ENCODE assay signal across 27 cellular contexts in the genomic region with DNA sequence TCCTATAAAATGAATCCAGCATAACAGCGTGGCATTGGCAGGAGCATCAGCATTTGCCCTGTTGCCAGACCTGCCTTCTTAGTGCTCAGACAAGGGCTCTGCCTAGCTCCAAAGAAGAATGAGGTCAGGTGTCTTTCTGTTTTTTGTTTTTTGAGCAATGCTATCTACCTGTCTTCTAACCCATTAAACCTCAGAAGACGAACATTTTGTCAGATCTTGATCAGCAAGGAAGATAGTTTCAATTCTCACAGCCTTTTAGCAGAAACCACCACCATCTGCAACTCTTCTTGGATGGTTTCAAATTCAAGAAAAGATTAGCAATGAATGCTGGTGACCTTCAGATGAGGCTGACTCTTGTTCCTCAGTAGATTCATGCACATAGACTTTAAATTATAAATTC.
A peak's percentile ranks its signal among the peaks of the same experiment; 100 is the strongest.
DNase-seq lines count a peak whose midpoint lies in the region; ATAC-seq, FAIRE-seq and TF ChIP-seq lines count a peak whose summit lies in the region.
"Had no signal": no experiment of that assay in that cellular context is flagged by ENCODE, and none has a peak within 500 bp of the region (broad histone marks: within the 10 kb centered on the region; RNA-seq: fewer than 3 reads in every experiment).

No MANE protein-coding gene starts in this region.

- intact Hi-C loops in activated CD4-positive, alpha-beta memory T cell treated with anti-CD3 and anti-CD28 coated beads for 36 hours (cut with micrococcal nuclease) = no loop called here
- intact Hi-C loops in vagina (cut with DNase I) = no loop called here

- no peak for FAIRE-seq in small intestine (lab: Jason Lieb, UNC)

- H3K27ac Mint-ChIP-seq in activated naive CD8-positive, alpha-beta T cell treated with anti-CD3 and anti-CD28 coated beads, Interleukin-2, amount 10 ng/mL, durations not matched to agents 7 days and 5 days = peak overlapping the region; percentile 88
- H3K27ac Mint-ChIP-seq in activated naive CD8-positive, alpha-beta T cell treated with anti-CD3 and anti-CD28 coated beads for 36 hours = no peak overlapping the region
- peak overlapping the region; percentile 64 for H3K27ac Mint-ChIP-seq in activated CD4-positive, alpha-beta memory T cell treated with anti-CD3 and anti-CD28 coated beads for 36 hours
- H3K27ac Mint-ChIP-seq: activated B cell treated with CpG ODN at 0.5 μM for 24 hours, H9, neural progenitor cell had no signal

- TF ChIP-seq CTCF in vagina (IDR thresholded peaks at IDR 0.05) (no peak), upper lobe of left lung (IDR thresholded peaks at IDR 0.05) (no peak)

- H3K4me3 ChIP-seq in small intestine (ENCODE audit: low read depth in 1 of 2, low read length in 2 of 2) (no peak overlapping the region), vagina (no peak overlapping the region), upper lobe of left lung (no peak overlapping the region)
- H3K4me3 ChIP-seq: adrenal gland, neural progenitor cell, testis had no signal

- H3K27me3 ChIP-seq in small intestine (ENCODE audit: control insufficient read depth in 2 of 2, insufficient read depth in 2 of 2, low read length in 2 of 2) = peaks cover 0 to 4% of the 10 kb centered on the region in 2 donors
- no peaks in the 10 kb centered on the region for H3K27me3 ChIP-seq in vagina
- H3K27me3 ChIP-seq in upper lobe of left lung = no peaks in the 10 kb centered on the region
- H3K27me3 ChIP-seq: adrenal gland, brain microvascular endothelial cell, neural progenitor cell, testis had no signal

- peaks cover 4% of the 10 kb centered on the region for H3K27me3 Mint-ChIP-seq in activated naive CD8-positive, alpha-beta T cell treated with anti-CD3 and anti-CD28 coated beads, Interleukin-2, amount 10 ng/mL, durations not matched to agents 7 days and 5 days
- peaks cover 7% of the 10 kb centered on the region for H3K27me3 Mint-ChIP-seq in activated naive CD8-positive, alpha-beta T cell treated with anti-CD3 and anti-CD28 coated beads for 36 hours
- no peaks in the 10 kb centered on the region for H3K27me3 Mint-ChIP-seq in activated CD4-positive, alpha-beta memory T cell treated with anti-CD3 and anti-CD28 coated beads for 36 hours

- TF ChIP-seq EP300 in upper lobe of left lung (IDR thresholded peaks at IDR 0.05) = no peak

- CTCF ChIA-PET in activated CD4-positive, alpha-beta memory T cell treated with anti-CD3 and anti-CD28 coated beads for 36 hours (lab: Charles Lee) = interaction anchor here (2.0 kb wide), 1 partner anchor 9 kb away, joined by 5 read pairs; no protein-coding TSS in a partner anchor

- H3K9me3 Mint-ChIP-seq in activated naive CD8-positive, alpha-beta T cell treated with anti-CD3 and anti-CD28 coated beads, Interleukin-2, amount 10 ng/mL, durations not matched to agents 7 days and 5 days = peaks cover 2% of the 10 kb centered on the region
- H3K9me3 Mint-ChIP-seq in activated naive CD8-positive, alpha-beta T cell treated with anti-CD3 and anti-CD28 coated beads for 36 hours = no peaks in the 10 kb centered on the region
- H3K9me3 Mint-ChIP-seq in activated CD4-positive, alpha-beta memory T cell treated with anti-CD3 and anti-CD28 coated beads for 36 hours = no peaks in the 10 kb centered on the region
- H3K9me3 Mint-ChIP-seq: activated B cell treated with CpG ODN at 0.5 μM for 24 hours, H9, neural progenitor cell had no signal

- peaks cover 3 to 4% of the 10 kb centered on the region in 2 donors for H3K4me1 ChIP-seq in small intestine (ENCODE audit: control insufficient read depth in 2 of 2, insufficient read depth in 1 of 2, low read depth in 1 of 2, low read length in 1 of 2)
- H3K4me1 ChIP-seq in vagina = no peaks in the 10 kb centered on the region
- H3K4me1 ChIP-seq in upper lobe of left lung = no peaks in the 10 kb centered on the region
- H3K4me1 ChIP-seq: adrenal gland, testis had no signal

- H3K4me1 Mint-ChIP-seq in activated naive CD8-positive, alpha-beta T cell treated with anti-CD3 and anti-CD28 coated beads, Interleukin-2, amount 10 ng/mL, durations not matched to agents 7 days and 5 days = peaks cover 25% of the 10 kb centered on the region
- H3K4me1 Mint-ChIP-seq in activated naive CD8-positive, alpha-beta T cell treated with anti-CD3 and anti-CD28 coated beads for 36 hours = peaks cover 10% of the 10 kb centered on the region
- H3K4me1 Mint-ChIP-seq in activated CD4-positive, alpha-beta memory T cell treated with anti-CD3 and anti-CD28 coated beads for 36 hours (ENCODE audit: low read depth) = peaks cover 26% of the 10 kb centered on the region
- H3K4me1 Mint-ChIP-seq: activated B cell treated with CpG ODN at 0.5 μM for 24 hours had no signal

- H3K9me3 ChIP-seq in small intestine (ENCODE audit: control insufficient read depth, low read depth) (no peaks in the 10 kb centered on the region), vagina (no peaks in the 10 kb centered on the region), upper lobe of left lung (no peaks in the 10 kb centered on the region)
- H3K9me3 ChIP-seq: adrenal gland, testis had no signal

- peak overlapping the region; percentile 69 for H3K4me3 Mint-ChIP-seq in activated naive CD8-positive, alpha-beta T cell treated with anti-CD3 and anti-CD28 coated beads, Interleukin-2, amount 10 ng/mL, durations not matched to agents 7 days and 5 days
- no peak overlapping the region for H3K4me3 Mint-ChIP-seq in activated naive CD8-positive, alpha-beta T cell treated with anti-CD3 and anti-CD28 coated beads for 36 hours
- no peak overlapping the region for H3K4me3 Mint-ChIP-seq in activated CD4-positive, alpha-beta memory T cell treated with anti-CD3 and anti-CD28 coated beads for 36 hours
- H3K4me3 Mint-ChIP-seq: activated B cell treated with CpG ODN at 0.5 μM for 24 hours, H9, neural progenitor cell had no signal

- peaks cover 5% of the 10 kb centered on the region for H3K36me3 Mint-ChIP-seq in activated naive CD8-positive, alpha-beta T cell treated with anti-CD3 and anti-CD28 coated beads, Interleukin-2, amount 10 ng/mL, durations not matched to agents 7 days and 5 days
- no peaks in the 10 kb centered on the region for H3K36me3 Mint-ChIP-seq in activated naive CD8-positive, alpha-beta T cell treated with anti-CD3 and anti-CD28 coated beads for 36 hours
- H3K36me3 Mint-ChIP-seq in activated CD4-positive, alpha-beta memory T cell treated with anti-CD3 and anti-CD28 coated beads for 36 hours = no peaks in the 10 kb centered on the region

- no peak for DNase-seq in activated naive CD8-positive, alpha-beta T cell treated with anti-CD3 and anti-CD28 coated beads, Interleukin-2, amount 10 ng/mL, durations not matched to agents 7 days and 5 days
- no peak for DNase-seq in activated naive CD8-positive, alpha-beta T cell treated with anti-CD3 and anti-CD28 coated beads for 36 hours
- DNase-seq in activated CD4-positive, alpha-beta memory T cell treated with anti-CD3 and anti-CD28 coated beads for 36 hours = no peak
- DNase-seq in small intestine (peak; percentile 12), vagina (ENCODE audit: extremely low spot score in 2 of 2) (no peak), upper lobe of left lung (no peak), left lobe of liver (ENCODE audit: low spot score) (no peak)
- DNase-seq: activated B cell treated with CpG ODN at 0.5 μM for 24 hours; activated gamma-delta T cell; adrenal gland; brain microvascular endothelial cell; C1 segment of cervical spinal cord; glutamatergic neuron; H9; kidney glomerular epithelial cell; NCI-H1105; NCI-H2029 treated with DMSO at 0.1 percent for 48 hours; NCI-H345; NCI-H774; posterior cingulate gyrus; stimulated activated naive CD4-positive, alpha-beta T cell treated with Interleukin-2 at 50 U/mL for 16 hours; testis had no signal

- POLR2A ChIA-PET in activated naive CD8-positive, alpha-beta T cell treated with anti-CD3 and anti-CD28 coated beads, Interleukin-2, amount 10 ng/mL, durations not matched to agents 7 days and 5 days (lab: Charles Lee) = interaction anchor here (1.0 kb wide), 1 partner anchor 104 kb away, joined by 8 read pairs; the partner anchor contains the start of gene IQGAP2
- POLR2A ChIA-PET in activated CD4-positive, alpha-beta memory T cell treated with anti-CD3 and anti-CD28 coated beads for 36 hours (lab: Charles Lee) = interaction anchor here (0.7 kb wide), 1 partner anchor 117 kb away, joined by 3 read pairs; no protein-coding TSS in a partner anchor

- H3K36me3 ChIP-seq in small intestine (ENCODE audit: control insufficient read depth in 2 of 2, insufficient read depth in 2 of 2, low read length in 2 of 2) (no peaks in the 10 kb centered on the region), vagina (no peaks in the 10 kb centered on the region), upper lobe of left lung (no peaks in the 10 kb centered on the region)
- H3K36me3 ChIP-seq: adrenal gland, brain microvascular endothelial cell, neural progenitor cell had no signal

- no peak for TF ChIP-seq POLR2A in vagina (IDR thresholded peaks at IDR 0.05)
- no peak for TF ChIP-seq POLR2A in upper lobe of left lung (IDR thresholded peaks at IDR 0.05)

- H3K27ac ChIP-seq in small intestine (ENCODE audit: low read depth in 1 of 2, low read length in 1 of 2) (peak overlapping the region; percentile 4 to 8), vagina (no peak overlapping the region), upper lobe of left lung (no peak overlapping the region)
- H3K27ac ChIP-seq: adrenal gland, brain microvascular endothelial cell, epithelial cell of prostate, HL-60, neural progenitor cell, testis had no signal

- 46 to 62% (median 48%) methylated on average over 2 of the region's 2 CpGs for WGBS in small intestine, 3 donors
- 86 to 92% methylated on average over 2 of the region's 2 CpGs for WGBS in upper lobe of left lung, 2 donors

- ATAC-seq in activated naive CD8-positive, alpha-beta T cell treated with anti-CD3 and anti-CD28 coated beads, Interleukin-2, amount 10 ng/mL, durations not matched to agents 7 days and 5 days (ENCODE audit: low read depth) = peak; percentile 63
- ATAC-seq in GM19395 (IDR thresholded peaks at IDR 0.05; ENCODE audit: unreplicated experiment) (peak; percentile 57), upper lobe of left lung (ENCODE audit: low FRiP score in 2 of 2) (no peak), left lobe of liver (no peak)
- ATAC-seq: sciatic nerve had no signal

Comparison
In these comparisons a context has a peak if more than half of its experiments do, and no peak if none do; other contexts are left out.
1. ATAC-seq: peak in activated naive CD8-positive, alpha-beta T cell treated with anti-CD3 and anti-CD28 coated beads, Interleukin-2, amount 10 ng/mL, durations not matched to agents 7 days and 5 days (single experiment) and GM19395 (single experiment); none in upper lobe of left lung (0 of 2) and left lobe of liver (single experiment).
2. H3K27ac ChIP-seq: peak in small intestine (2 of 2); none in vagina (single experiment) and upper lobe of left lung (0 of 4).